In genomic region chr4:73311428-73311827, GRCh38 we compare ENCODE assay signal across 9 cellular contexts. TPM values are rescaled to one million over a fixed set of nuclear protein-coding genes. Genes with fewer than 3 reads are reported as not detected.
A peak's percentile ranks its signal among the peaks of the same experiment; 100 is the strongest.
DNase-seq lines count a peak whose midpoint lies in the region; ATAC-seq and TF ChIP-seq lines count a peak whose summit lies in the region.
"Had no signal": no experiment of that assay in that cellular context is flagged by ENCODE, and none has a peak within 500 bp of the region (broad histone marks: within the 10 kb centered on the region; RNA-seq: fewer than 3 reads in every experiment).

No MANE protein-coding gene starts in this region.

- ATAC-seq in left ventricle myocardium superior: no peak
- no peak for ATAC-seq in GM21576 (IDR thresholded peaks at IDR 0.05; ENCODE audit: unreplicated experiment)
- ATAC-seq in HG02884 (IDR thresholded peaks at IDR 0.05; ENCODE audit: unreplicated experiment): no peak
- ATAC-seq: naive thymus-derived CD8-positive, alpha-beta T cell had no signal

- intact Hi-C loops in left ventricle myocardium inferior (cut with micrococcal nuclease): loop anchor here (10.0 kb wide), 1 partner anchor 343 kb away; no protein-coding TSS in a partner anchor
- intact Hi-C loops in left ventricle myocardium superior (cut with micrococcal nuclease): no loop called here
- intact Hi-C loops in OCI-LY7 (cut with micrococcal nuclease; ENCODE audit: unreplicated experiment): loop anchor here (5.0 to 10.0 kb wide), 5 partner anchors 133 to 821 kb away; no protein-coding TSS in a partner anchor

- no peaks in the 10 kb centered on the region for H3K4me1 ChIP-seq in left ventricle myocardium inferior
- H3K4me1 ChIP-seq in OCI-LY7 (ENCODE audit: insufficient read depth, low read length, poor library complexity, severe bottlenecking): peaks cover 3% of the 10 kb centered on the region

- H3K27ac ChIP-seq in left ventricle myocardium inferior (replicated peaks) (no peak overlapping the region), OCI-LY7 (ENCODE audit: low read depth, low read length, poor library complexity, severe bottlenecking) (no peak overlapping the region)

- BruUV-seq in OCI-LY7 (replicated peaks; lab: Mats Ljungman, UMichigan): no TSS peak

- peaks cover 5% of the 10 kb centered on the region for H3K9me3 ChIP-seq in left ventricle myocardium inferior (replicated peaks)
- no peaks in the 10 kb centered on the region for H3K9me3 ChIP-seq in OCI-LY7 (ENCODE audit: low read length)

- H3K4me2 ChIP-seq in OCI-LY7 (ENCODE audit: low read length): 0 out of 2 replicates have a peak overlapping the region, but pooled peaks have one; percentile 12

- no peaks in the 10 kb centered on the region for H3K36me3 ChIP-seq in left ventricle myocardium inferior
- H3K36me3 ChIP-seq in OCI-LY7 (ENCODE audit: insufficient read depth, low read length): no peaks in the 10 kb centered on the region

- CTCF ChIA-PET in OCI-LY7 (lab: Charles Lee; ENCODE audit: unreplicated experiment): no interaction called here

- H3K27me3 ChIP-seq in left ventricle myocardium inferior (ENCODE audit: low read depth): no peaks in the 10 kb centered on the region

- POLR2A ChIA-PET in OCI-LY7 (lab: Charles Lee): no interaction called here

- no peaks in the 10 kb centered on the region for H3K9me2 ChIP-seq in OCI-LY7 (ENCODE audit: insufficient read depth, low read length)

- H2AFZ ChIP-seq in OCI-LY7 (ENCODE audit: low read length): no peak overlapping the region

- H4K20me1 ChIP-seq in OCI-LY7 (ENCODE audit: insufficient read depth, low read length): no peaks in the 10 kb centered on the region

- DNase-seq in left ventricle myocardium inferior: no peak
- DNase-seq in left ventricle myocardium superior: no peak
- peak; percentile 48 for DNase-seq in OCI-LY7 (ENCODE audit: low spot score)
- DNase-seq in fibroblast of villous mesenchyme (ENCODE audit: low read depth): peak; percentile 33
- no peak for DNase-seq in cerebellar nuclear complex (lab: John Stamatoyannopoulos, UW)
- no peak for DNase-seq in activated CD8-positive, alpha-beta memory T cell treated with anti-CD3 and anti-CD28 coated beads, Interleukin-2, amount 50 U/mL, for 48 hours

- TF ChIP-seq CTCF in left ventricle myocardium inferior (IDR thresholded peaks at IDR 0.05; ENCODE audit: borderline replicate concordance) (peak; percentile 51), OCI-LY7 (conservative IDR thresholded peaks at IDR 0.05; ENCODE audit: low read length) (peak; percentile 85), fibroblast of villous mesenchyme (IDR thresholded peaks at IDR 0.05; ENCODE audit: insufficient read depth, low read depth, low read length) (peak; percentile 27)

- H3K4me3 ChIP-seq in left ventricle myocardium inferior: no peak overlapping the region
- no peak overlapping the region for H3K4me3 ChIP-seq in OCI-LY7 (ENCODE audit: low read depth, low read length, poor library complexity, severe bottlenecking)
- no peak overlapping the region for H3K4me3 ChIP-seq in fibroblast of villous mesenchyme (ENCODE audit: low read depth, low read length)

- H3K79me2 ChIP-seq in OCI-LY7 (ENCODE audit: insufficient read depth, low read depth, low read length): no peaks in the 10 kb centered on the region

RNA-seq across cellular contexts. Expression of gene ANKRD17, which starts 52.8 kb away (rescaled TPM):
- total RNA-seq in left ventricle myocardium inferior (54.1 TPM), left ventricle myocardium superior (53.3 TPM), OCI-LY7 (2022) (70.3 and 77.4 TPM in 2 replicates), fibroblast of villous mesenchyme (53.5 and 80.7 TPM in 2 replicates)
- total RNA-seq in OCI-LY7 (2014; rRNA removed; shearing (Covaris generic)): 39.4 and 53.0 TPM in 2 replicates

Comparison
In these comparisons a context has a peak if more than half of its experiments do, and no peak if none do; other contexts are left out.
1. DNase-seq: peak in OCI-LY7 (single experiment) and fibroblast of villous mesenchyme (single experiment); none in left ventricle myocardium inferior (single experiment), left ventricle myocardium superior (single experiment), cerebellar nuclear complex (0 of 2) and activated CD8-positive, alpha-beta memory T cell treated with anti-CD3 and anti-CD28 coated beads, Interleukin-2, amount 50 U/mL, for 48 hours (single experiment).
2. CTCF ChIP-seq: peak in every context shown above with its lines; median percentile 85 in OCI-LY7; 51 in left ventricle myocardium inferior; 27 in fibroblast of villous mesenchyme.